Comparison of ENCODE assay signal across 8 cellular contexts in genomic region chr6:10521104-10521808, GRCh38. TPM values are rescaled to one million over a fixed set of nuclear protein-coding genes. Genes with fewer than 3 reads are reported as not detected.
DNase-seq lines count a peak whose midpoint lies in the region; ATAC-seq, FAIRE-seq and TF ChIP-seq lines count a peak whose summit lies in the region.

TSS of gene GCNT2 (plus strand) at chr6:10521351. CDS start at chr6:10528912, 7,561 bp downstream.

- H3K9me3 Mint-ChIP-seq in activated CD4-positive, alpha-beta T cell treated with anti-CD3 and anti-CD28 coated beads, Interleukin-2, amount 10 ng/mL, durations not matched to agents 7 days and 5 days, result no peaks in the 10 kb centered on the region

- peak; percentile 90 for DNase-seq in HT-29 (ENCODE audit: low spot score)
- peak in 2 of 4 experiments; percentile 34 to 66 for DNase-seq in K562 (ENCODE audit: extremely low read depth in 1 of 4, low spot score in 3 of 4)
- peak; percentile 75 for DNase-seq in iris pigment epithelial cell (ENCODE audit: low read depth)
- peak; percentile 50 to 61 for DNase-seq in thyroid gland
- DNase-seq in activated CD4-positive, alpha-beta T cell treated with anti-CD3 and anti-CD28 coated beads, Interleukin-2, amount 10 ng/mL, durations not matched to agents 7 days and 5 days, result no peak

- no peaks in the 10 kb centered on the region for H3K9me1 ChIP-seq in K562 (ENCODE audit: control insufficient read depth, insufficient read depth, low read length)

- CTCF ChIA-PET in K562 (lab: Yijun Ruan, JAX; ENCODE audit: low intra/inter-chr PET ratio), result no interaction called here
- CTCF ChIA-PET in activated CD4-positive, alpha-beta T cell treated with anti-CD3 and anti-CD28 coated beads, Interleukin-2, amount 10 ng/mL, durations not matched to agents 7 days and 5 days (lab: Charles Lee), result interaction anchor here (1.2 to 1.4 kb wide), 2 partner anchors 8 to 16 kb away, joined by 3 to 4 read pairs; no protein-coding TSS in a partner anchor

- in situ Hi-C loops in K562 (cut with MboI), result no loop called here

- TF ChIP-seq RAD21 in K562 (CRISPR knock-in tag; conservative IDR thresholded peaks at IDR 0.05 in 1 of 2, IDR thresholded peaks at IDR 0.05 in 1 of 2), result no peak

- no peak for TF ChIP-seq CTCF in K562 (IDR thresholded peaks at IDR 0.05 in 2 of 3, conservative IDR thresholded peaks at IDR 0.05 in 1 of 3; ENCODE audit: insufficient read depth in 2 of 3, low read depth in 1 of 3, low read length in 3 of 3)
- no peak for TF ChIP-seq CTCF in thyroid gland (IDR thresholded peaks at IDR 0.05)

- H3K36me3 ChIP-seq in K562 (ENCODE audit: control insufficient read depth, insufficient read depth, low read length) (no peaks in the 10 kb centered on the region), thyroid gland (no peaks in the 10 kb centered on the region)

- peak; percentile 23 for FAIRE-seq in K562 (lab: Jason Lieb, UNC)

- TF ChIP-seq POLR2A in K562 (conservative IDR thresholded peaks at IDR 0.05), result no peak
- peak in 1 of 2 donors; percentile 54 for TF ChIP-seq POLR2A in thyroid gland (IDR thresholded peaks at IDR 0.05)

- no peaks in the 10 kb centered on the region for H3K27me3 Mint-ChIP-seq in activated CD4-positive, alpha-beta T cell treated with anti-CD3 and anti-CD28 coated beads, Interleukin-2, amount 10 ng/mL, durations not matched to agents 7 days and 5 days

- peaks cover 20 to 29% of the 10 kb centered on the region in 2 experiments for H3K4me1 ChIP-seq in K562 (replicated peaks in 1 of 2; ENCODE audit: control insufficient read depth in 2 of 2, insufficient read depth in 2 of 2, low read length in 2 of 2)
- peaks cover 0 to 18% of the 10 kb centered on the region in 2 donors for H3K4me1 ChIP-seq in thyroid gland

- no peak within 1 kb of the TSS for H3K4me3 Mint-ChIP-seq in activated CD4-positive, alpha-beta T cell treated with anti-CD3 and anti-CD28 coated beads, Interleukin-2, amount 10 ng/mL, durations not matched to agents 7 days and 5 days

- H3K4me2 ChIP-seq in K562 (ENCODE audit: insufficient read depth, low read length), result peak within 1 kb of the TSS; percentile 77

- 17% methylated on average over 12 of the region's 12 CpGs for WGBS in K562 (ENCODE audit: insufficient coverage, low coverage, missing lambda C conversion rate)
- WGBS in thyroid gland, 2 donors, result 11 to 17% methylated on average over 11 to 12 of the region's 12 CpGs

- ATAC-seq in GM19452 (IDR thresholded peaks at IDR 0.05; ENCODE audit: unreplicated experiment) (peak; percentile 54), K562 (peak; percentile 57), GM18873 (IDR thresholded peaks at IDR 0.05; ENCODE audit: low FRiP score, unreplicated experiment) (no peak), HG03439 (IDR thresholded peaks at IDR 0.05; ENCODE audit: unreplicated experiment) (no peak)

- intact Hi-C loops in K562 (cut with micrococcal nuclease), result no loop called here
- intact Hi-C loops in thyroid gland (cut with DNase I), result no loop called here

- H3K4me1 Mint-ChIP-seq in activated CD4-positive, alpha-beta T cell treated with anti-CD3 and anti-CD28 coated beads, Interleukin-2, amount 10 ng/mL, durations not matched to agents 7 days and 5 days, result peaks cover 10% of the 10 kb centered on the region

- H3K9me3 ChIP-seq in K562 (replicated peaks; ENCODE audit: control insufficient read depth, insufficient read depth, low read depth, low read length) (no peaks in the 10 kb centered on the region), thyroid gland (no peaks in the 10 kb centered on the region)

- H3K36me3 Mint-ChIP-seq in activated CD4-positive, alpha-beta T cell treated with anti-CD3 and anti-CD28 coated beads, Interleukin-2, amount 10 ng/mL, durations not matched to agents 7 days and 5 days (ENCODE audit: low read depth), result no peaks in the 10 kb centered on the region

- TF ChIP-seq EP300 in K562 (IDR thresholded peaks at IDR 0.05; ENCODE audit: low read length), result no peak

- POLR2A ChIA-PET in K562 (lab: Yijun Ruan, JAX), result interaction anchor here (0.7 to 1.6 kb wide), 6 partner anchors 10 to 281 kb away, joined by 3 to 4 read pairs (median 3); no protein-coding TSS in a partner anchor
- POLR2A ChIA-PET in activated CD4-positive, alpha-beta T cell treated with anti-CD3 and anti-CD28 coated beads, Interleukin-2, amount 10 ng/mL, durations not matched to agents 7 days and 5 days (lab: Charles Lee), result no interaction called here

- H2AFZ ChIP-seq in K562 (ENCODE audit: low read depth, low read length), result peak within 1 kb of the TSS; percentile 93

- no peaks in the 10 kb centered on the region for H4K20me1 ChIP-seq in K562 (replicated peaks; ENCODE audit: control insufficient read depth, insufficient read depth, low read length)

- H3K9ac ChIP-seq in K562 (ENCODE audit: insufficient read depth in 1 of 2, low read depth in 2 of 2, low read length in 2 of 2), result peak within 1 kb of the TSS; percentile 64 to 86; a peak in 3 of 4 replicates

- no TSS peak for BruUV-seq in K562 (replicated peaks; lab: Mats Ljungman, UMichigan)

- peak within 1 kb of the TSS; percentile 24 for H3K4me3 ChIP-seq in K562
- peak within 1 kb of the TSS in 1 of 3 donors; percentile 2 for H3K4me3 ChIP-seq in thyroid gland (replicated peaks in 1 of 3)

- no peak within 1 kb of the TSS for H3K27ac Mint-ChIP-seq in activated CD4-positive, alpha-beta T cell treated with anti-CD3 and anti-CD28 coated beads, Interleukin-2, amount 10 ng/mL, durations not matched to agents 7 days and 5 days

- H3K27ac ChIP-seq in K562 (ENCODE audit: extremely low read depth, low read depth, low read length) (peak within 1 kb of the TSS; percentile 61), thyroid gland (peak within 1 kb of the TSS in 2 of 3 donors; percentile 53 to 67)

- H3K27me3 ChIP-seq in K562 (ENCODE audit: control insufficient read depth in 2 of 2, insufficient read depth in 2 of 2, low read length in 2 of 2) (no peaks in the 10 kb centered on the region), thyroid gland (no peaks in the 10 kb centered on the region)

- no peaks in the 10 kb centered on the region for H3K79me2 ChIP-seq in K562 (ENCODE audit: control insufficient read depth, insufficient read depth, low read length)

TF ChIP-seq in K562, 482 proteins besides CTCF, POLR2A, EP300 and RAD21 (continues in another document):
- TF ChIP-seq ZNF263 (CRISPR knock-in tag; IDR thresholded peaks at IDR 0.05; ENCODE audit: borderline replicate concordance) (no peak), MAX (CRISPR knock-in tag; IDR thresholded peaks at IDR 0.05) (no peak), POLR2AphosphoS5 (IDR thresholded peaks at IDR 0.05; ENCODE audit: control insufficient read depth, insufficient read depth, low read depth, low read length) (no peak), TEAD4 (IDR thresholded peaks at IDR 0.05; ENCODE audit: low read length) (peak; percentile 43; the same call in 1 of the 2 replicates), TEAD4 (CRISPR knock-in tag; IDR thresholded peaks at IDR 0.05; ENCODE audit: borderline replicate concordance) (no peak), IRF1 (CRISPR knock-in tag; IDR thresholded peaks at IDR 0.05; ENCODE audit: borderline replicate concordance) (no peak), ZFX (CRISPR knock-in tag; IDR thresholded peaks at IDR 0.05) (0 out of 2 replicates have a peak, but pooled peaks have one; percentile 23), NEUROD1 (IDR thresholded peaks at IDR 0.05; ENCODE audit: borderline replicate concordance, low read depth, low read length, partially characterized antibody) (no peak), ZNF584 (CRISPR knock-in tag; IDR thresholded peaks at IDR 0.05; ENCODE audit: low read depth) (0 out of 2 replicates have a peak, but pooled peaks have one; percentile 30), SMARCE1 (IDR thresholded peaks at IDR 0.05) (0 out of 2 replicates have a peak, but pooled peaks have one; percentile 27), MTA3 (IDR thresholded peaks at IDR 0.05; ENCODE audit: borderline replicate concordance) (peak; percentile 37; the same call in 1 of the 2 replicates), RFX1 (IDR thresholded peaks at IDR 0.05) (no peak), SMAD1 (IDR thresholded peaks at IDR 0.05; ENCODE audit: low read depth, low read length, partially characterized antibody) (no peak), TEAD2 (tag; IDR thresholded peaks at IDR 0.05) (peak; percentile 78), FOSL1 (tag; conservative IDR thresholded peaks at IDR 0.05) (peak; percentile 66; the same call in 1 of the 2 replicates)

RNA-seq across cellular contexts. Expression of gene GCNT2, which starts in this region (rescaled TPM):
- 4.6 and 9.7 TPM in 2 replicates for total RNA-seq in HT-29 (2014; rRNA removed; shearing (Covaris generic))
- total RNA-seq in K562 (2011; cell fraction: chromatin; rRNA removed; ENCODE audit: low replicate concordance), result 8.1 and 18.1 TPM in 2 replicates
- 3.3 and 3.9 TPM in 2 replicates for total RNA-seq in K562 (2011; cell fraction: nucleolus; rRNA removed)
- 3.7 and 5.9 TPM in 2 replicates for total RNA-seq in K562 (2011; cell fraction: nucleoplasm; rRNA removed)
- total RNA-seq in K562 (2014; rRNA removed) (1.0 and 1.3 TPM in 2 replicates), K562 (2014; rRNA removed; fragmentation: Illumina TruSeq; extraction: Trizol) (2.0 and 2.2 TPM in 2 replicates), K562 (2015; rRNA removed; fragmentation: Illumina TruSeq; extraction: Trizol) (1.7 and 2.6 TPM in 2 replicates), K562 (2021) (1.3 and 1.8 TPM in 2 replicates), thyroid gland (1 to 10 TPM; 4.0 to 9.8 (median 8.0) TPM)
- polyA plus RNA-seq in K562 (2011; rRNA removed) (0.54 and 0.78 TPM in 2 replicates), K562 (2014; fragmentation: Illumina TruSeq; extraction: Trizol) (1.4 and 1.6 TPM in 2 replicates), K562 (2014; fragmentation: Nextera tagmentation; extraction: Ambion mirVana) (1 to 10 TPM; 1.1 to 1.4 TPM), K562 (2014; rRNA removed) (1.4 and 1.9 TPM in 2 replicates)
- polyA plus RNA-seq in K562 (2011; cell fraction: cytosol; rRNA removed), result 0.07 and 0.24 TPM in 2 replicates
- polyA plus RNA-seq in K562 (2011; cell fraction: nucleus; rRNA removed), result 0.52 and 0.68 TPM in 2 replicates
- polyA plus RNA-seq in K562 (2012), result 1.6 and 1.7 TPM in 2 replicates
- 1.2 and 1.6 TPM in 2 replicates for polyA minus RNA-seq in K562 (2011; rRNA and poly(A)+ RNA removed)
- polyA minus RNA-seq in K562 (2011; cell fraction: cytosol; rRNA and poly(A)+ RNA removed), result not detected in 2 replicates
- polyA minus RNA-seq in K562 (2011; cell fraction: nucleus; rRNA and poly(A)+ RNA removed), result 0.67 and 0.81 TPM in 2 replicates
- total RNA-seq in activated CD4-positive, alpha-beta T cell treated with anti-CD3 and anti-CD28 coated beads, Interleukin-2, amount 10 ng/mL, durations not matched to agents 7 days and 5 days, result 1 to 10 TPM; 5.0 to 5.5 TPM

Comparison
In these comparisons a context has a peak if more than half of its experiments do, and no peak if none do; other contexts are left out.
1. ATAC-seq: peak in GM19452 (single experiment) and K562 (single experiment); none in GM18873 (single experiment) and HG03439 (single experiment).